ENCODE assay signal across 22 cellular contexts in the genomic region with DNA sequence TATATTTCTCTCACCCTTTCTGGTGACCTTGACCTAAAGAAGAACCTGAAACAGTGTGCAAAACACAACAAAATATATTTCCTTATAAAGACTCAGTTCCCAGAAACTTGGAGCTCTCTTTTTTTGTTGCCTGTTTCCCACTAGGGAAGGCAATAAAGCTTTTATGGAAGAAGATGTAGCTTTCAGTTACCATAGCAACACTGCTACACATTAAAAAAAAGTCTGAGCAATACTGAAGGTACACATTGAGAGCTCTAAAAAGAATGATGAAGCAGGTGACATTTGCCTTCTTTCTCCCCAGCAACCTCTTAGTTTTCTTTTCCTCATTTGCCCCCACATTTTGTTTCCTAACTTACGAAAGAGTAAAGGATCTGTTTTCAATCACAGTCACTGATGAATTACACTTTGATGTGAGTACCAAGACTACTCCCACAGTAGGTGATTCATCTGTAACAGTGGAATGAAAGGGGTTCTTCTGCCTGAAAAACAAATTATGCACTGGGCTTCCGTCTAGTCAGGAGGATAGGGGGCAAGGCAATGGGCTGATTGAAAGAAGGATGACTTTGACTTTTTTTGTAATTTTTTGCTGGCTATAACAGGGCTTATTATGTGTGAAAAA. TPM values are rescaled to one million over a fixed set of nuclear protein-coding genes. Genes with fewer than 3 reads are reported as not detected.
DNase-seq lines count a peak whose midpoint lies in the region; ATAC-seq, FAIRE-seq and TF ChIP-seq lines count a peak whose summit lies in the region.
"Had no signal": no experiment of that assay in that cellular context is flagged by ENCODE, and none has a peak within 500 bp of the region (broad histone marks: within the 10 kb centered on the region; RNA-seq: fewer than 3 reads in every experiment).

No MANE protein-coding gene starts in this region.

- peak overlapping the region; percentile 29 for H3K27ac ChIP-seq in ACC112 (ENCODE audit: low read depth, low read length)
- peak overlapping the region; percentile 42 for H3K27ac ChIP-seq in mesodermal cell (ENCODE audit: low read depth, low read length, severe bottlenecking)

- H3K4me1 ChIP-seq in ACC112 (ENCODE audit: control insufficient read depth, insufficient read depth, low read length, unreplicated experiment) (peaks cover 13% of the 10 kb centered on the region), mesodermal cell (ENCODE audit: control insufficient read depth, insufficient read depth, low read length, poor library complexity, severe bottlenecking) (no peaks in the 10 kb centered on the region)

- peak; percentile 28 for DNase-seq in GM03348 (ENCODE audit: low spot score)
- peak; percentile 7 for DNase-seq in bronchial epithelial cell (ENCODE audit: low read depth)
- DNase-seq in RKO (ENCODE audit: low spot score), result no peak
- no peak for DNase-seq in NCI-H2227 (lab: John Stamatoyannopoulos, UW; ENCODE audit: unreplicated experiment)
- DNase-seq: activated CD8-positive, alpha-beta memory T cell treated with anti-CD3 and anti-CD28 coated beads, Interleukin-2, amount 10 ng/mL, durations not matched to agents 7 days and 5 days; activated gamma-delta T cell; aorta; COR-L47; effector CD8-positive, alpha-beta T cell; KBM-7; left cardiac atrium; MV-4-11; NCI-H2081; NCI-H69; occipital lobe; substantia nigra had no signal

- H3K9me3 ChIP-seq in mesodermal cell (ENCODE audit: control insufficient read depth, low read length), result no peaks in the 10 kb centered on the region

- H3K36me3 ChIP-seq in ACC112 (ENCODE audit: insufficient read depth, low read length) (no peaks in the 10 kb centered on the region), bronchial epithelial cell (ENCODE audit: control insufficient read depth, insufficient read depth, low read length) (no peaks in the 10 kb centered on the region), mesodermal cell (ENCODE audit: control insufficient read depth, insufficient read depth, low read length) (no peaks in the 10 kb centered on the region)

- no peak for FAIRE-seq in bronchial epithelial cell (lab: Jason Lieb, UNC)

- 60% methylated on average over 1 of the region's 2 CpGs; no CpG with 5 or more reads in 1 of the 2 experiments for WGBS in mesodermal cell (ENCODE audit: insufficient coverage in 2 of 2), 2 experiments

- TF ChIP-seq CTCF in bronchial epithelial cell (IDR thresholded peaks at IDR 0.05; ENCODE audit: insufficient read depth, low read length, severe bottlenecking), result no peak

- no peak overlapping the region for H2AFZ ChIP-seq in ACC112 (ENCODE audit: low read length, unreplicated experiment)

- H3K79me2 ChIP-seq in ACC112 (ENCODE audit: control insufficient read depth, insufficient read depth, low read length, unreplicated experiment), result no peaks in the 10 kb centered on the region

- ATAC-seq in HG02938 (IDR thresholded peaks at IDR 0.05; ENCODE audit: unreplicated experiment) (no peak), HG03565 (IDR thresholded peaks at IDR 0.05; ENCODE audit: unreplicated experiment) (no peak)
- ATAC-seq: activated CD8-positive, alpha-beta memory T cell treated with anti-CD3 and anti-CD28 coated beads, Interleukin-2, amount 10 ng/mL, durations not matched to agents 7 days and 5 days; HCT116; left cardiac atrium had no signal

- no peaks in the 10 kb centered on the region for H3K27me3 ChIP-seq in ACC112 (ENCODE audit: insufficient read depth, low read length)
- H3K27me3 ChIP-seq in bronchial epithelial cell (ENCODE audit: control insufficient read depth, insufficient read depth, low read length), result peaks cover 2% of the 10 kb centered on the region

- no peak overlapping the region for H3K4me3 ChIP-seq in ACC112 (ENCODE audit: low read depth, low read length)
- no peak overlapping the region for H3K4me3 ChIP-seq in bronchial epithelial cell (ENCODE audit: low read depth, low read length)
- H3K4me3 ChIP-seq in mesodermal cell (ENCODE audit: extremely low read depth, insufficient read depth, low read length, poor library complexity, severe bottlenecking), result no peak overlapping the region

RNA-seq across cellular contexts. Expression of a gene that starts 1.1 kb away (rescaled TPM):
- total RNA-seq in bronchial epithelial cell, result 2.1 and 3.7 TPM in 2 replicates
- not detected for polyA plus RNA-seq in mesodermal cell (2013, experiment 1 of 2)
- not detected for polyA plus RNA-seq in mesodermal cell (2013, experiment 2 of 2)
- total RNA-seq: fibroblast of lung had no signal
- polyA plus RNA-seq: fibroblast of lung had no signal

Comparison
In these comparisons a context has a peak if more than half of its experiments do, and no peak if none do; other contexts are left out.
1. DNase-seq: peak in GM03348 (single experiment) and bronchial epithelial cell (single experiment); none in RKO (single experiment) and NCI-H2227 (single experiment).